Comparison of ENCODE assay signal across 8 cellular contexts in the genomic region with DNA sequence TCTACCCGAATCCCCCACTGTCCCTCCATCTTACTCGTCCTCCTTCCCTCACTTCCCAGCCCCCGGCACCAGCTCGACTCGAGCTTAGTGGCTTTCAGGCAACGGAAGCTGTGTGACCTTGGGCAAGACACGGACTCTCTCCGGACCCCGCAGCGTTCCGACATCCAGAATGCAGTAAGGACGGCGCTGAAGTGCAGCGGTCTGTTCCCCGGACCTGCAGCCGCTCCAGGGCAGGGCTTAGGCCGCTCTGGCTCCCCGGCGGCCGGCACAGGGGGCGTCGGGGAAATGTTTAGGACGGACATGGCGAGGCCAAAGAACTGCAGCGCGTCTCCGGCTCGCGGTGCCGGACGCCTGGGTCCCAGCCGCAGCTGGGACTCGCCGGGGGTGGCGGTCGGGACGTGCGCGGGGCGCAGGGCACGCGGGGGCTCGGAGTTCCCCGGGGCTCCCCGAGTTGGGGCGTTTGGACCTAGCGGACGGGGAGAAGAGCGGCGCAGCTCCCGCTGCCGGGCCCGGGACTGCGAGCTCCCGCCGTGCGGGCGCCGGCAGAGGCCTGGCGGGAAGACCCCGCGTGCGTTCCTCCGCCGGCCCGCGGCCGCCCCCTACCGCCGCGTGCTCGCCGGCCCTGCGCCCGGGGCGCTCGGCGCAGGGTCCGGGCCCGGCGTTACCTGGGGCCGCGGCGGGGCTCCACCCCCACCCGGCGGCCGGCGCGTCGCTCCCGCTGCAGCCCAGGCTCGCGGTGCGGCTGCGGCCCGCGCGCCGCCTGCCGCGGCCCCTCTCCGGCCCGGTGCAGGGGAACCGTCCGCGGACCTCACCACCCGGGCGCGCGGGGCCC. TPM values are rescaled to one million over a fixed set of nuclear protein-coding genes. Genes with fewer than 3 reads are reported as not detected.
DNase-seq lines count a peak whose midpoint lies in the region; ATAC-seq and TF ChIP-seq lines count a peak whose summit lies in the region.

No MANE protein-coding gene starts in this region.

- H3K27ac ChIP-seq in Peyer's patch (peak overlapping the region; percentile 91 to 97 (median 94)), lung (ENCODE audit: low read depth in 1 of 2, low read length in 1 of 2) (peak overlapping the region; percentile 77 to 82), upper lobe of right lung (peak overlapping the region; percentile 77)

- TF ChIP-seq POLR2A in Peyer's patch (IDR thresholded peaks at IDR 0.05): no peak

- in situ Hi-C loops in GM13976 (cut with MboI; ENCODE audit: low sequenced_read_pairs, unreplicated experiment): no loop called here

- DNase-seq in AG20443 (ENCODE audit: low spot score): peak; percentile 45
- peak; percentile 74 for DNase-seq in GM13976 (ENCODE audit: low spot score)
- DNase-seq in Peyer's patch: no peak
- DNase-seq in choroid plexus epithelial cell (ENCODE audit: low read depth): no peak
- no peak for DNase-seq in lung (ENCODE audit: low spot score)
- DNase-seq in upper lobe of right lung: no peak
- DNase-seq in NCI-H345 treated with DMSO at 0.1 percent for 48 hours (lab: John Stamatoyannopoulos, UW; ENCODE audit: unreplicated experiment): no peak

- no peaks in the 10 kb centered on the region for H3K36me3 ChIP-seq in Peyer's patch
- H3K36me3 ChIP-seq in lung (ENCODE audit: control insufficient read depth in 2 of 2, insufficient read depth in 2 of 2, low read length in 2 of 2): no peaks in the 10 kb centered on the region
- H3K36me3 ChIP-seq in upper lobe of right lung: no peaks in the 10 kb centered on the region

- ATAC-seq in HG02885 (IDR thresholded peaks at IDR 0.05; ENCODE audit: poor library complexity, unreplicated experiment) (peak; percentile 64), lung (ENCODE audit: insufficient read depth, low FRiP score) (no peak), upper lobe of right lung (peak; percentile 65)

- peak overlapping the region; percentile 73 to 86 (median 76) for H3K4me3 ChIP-seq in Peyer's patch
- peak overlapping the region; percentile 65 for H3K4me3 ChIP-seq in choroid plexus epithelial cell (ENCODE audit: low read depth, low read length)
- peak overlapping the region; percentile 70 for H3K4me3 ChIP-seq in lung
- H3K4me3 ChIP-seq in upper lobe of right lung: peak overlapping the region; percentile 61

- no peaks in the 10 kb centered on the region for H3K9me3 ChIP-seq in Peyer's patch
- H3K9me3 ChIP-seq in lung (ENCODE audit: control insufficient read depth in 2 of 2, insufficient read depth in 1 of 2, low read length in 1 of 2): no peaks in the 10 kb centered on the region
- no peaks in the 10 kb centered on the region for H3K9me3 ChIP-seq in upper lobe of right lung

- WGBS in lung, 2 donors: 0 to 2% methylated on average over 52 to 110 of the region's 110 CpGs

- H3K4me1 ChIP-seq in Peyer's patch: peaks cover 0 to 30% (median 16%) of the 10 kb centered on the region in 4 donors
- peaks cover 0 to 13% of the 10 kb centered on the region in 2 donors for H3K4me1 ChIP-seq in lung (ENCODE audit: control insufficient read depth in 2 of 2, insufficient read depth in 2 of 2, low read length in 2 of 2)
- peaks cover 20% of the 10 kb centered on the region for H3K4me1 ChIP-seq in upper lobe of right lung

- intact Hi-C loops in upper lobe of right lung (cut with DNase I): no loop called here

- TF ChIP-seq CTCF in GM13976 (IDR thresholded peaks at IDR 0.05; ENCODE audit: borderline replicate concordance, control extremely low read depth, extremely low read depth, insufficient read depth, missing control alignments) (peak; percentile 65), Peyer's patch (IDR thresholded peaks at IDR 0.05) (peak in 2 of 6 experiments; percentile 33 to 47), choroid plexus epithelial cell (conservative IDR thresholded peaks at IDR 0.05; ENCODE audit: low read depth, low read length) (no peak), lung (IDR thresholded peaks at IDR 0.05; ENCODE audit: control extremely low read depth, extremely low read depth) (no peak), upper lobe of right lung (IDR thresholded peaks at IDR 0.05) (no peak)

- H3K27me3 ChIP-seq in Peyer's patch (no peaks in the 10 kb centered on the region), lung (ENCODE audit: control insufficient read depth, insufficient read depth) (no peaks in the 10 kb centered on the region), upper lobe of right lung (no peaks in the 10 kb centered on the region)

RNA-seq across cellular contexts. Expression of a gene that starts 5.6 kb away (rescaled TPM):
- total RNA-seq in Peyer's patch (100 to 1,000 TPM in 1 of 4 donors, 10 to 100 TPM in 3; 46.4 to 114 (median 65.3) TPM), lung (10 to 100 TPM; 23.4 to 40.5 TPM), upper lobe of right lung (48.0 TPM)
- polyA plus RNA-seq in lung: 10 to 100 TPM; 15.3 to 27.7 TPM

RNA-seq across cellular contexts. Expression of a gene that starts 6.3 kb away (rescaled TPM):
- total RNA-seq in Peyer's patch (100 to 1,000 TPM in 3 of 4 donors, 10 to 100 TPM in 1; 39.6 to 823 (median 613) TPM), lung (1 to 10 TPM in 1 of 2 donors, under 1 TPM in 1; 0.74 to 1.5 TPM), upper lobe of right lung (0.35 TPM)
- under 1 TPM; 0.02 to 0.10 TPM for polyA plus RNA-seq in lung

Comparison
In these comparisons a context has a peak if more than half of its experiments do, and no peak if none do; other contexts are left out.
1. DNase-seq: peak in AG20443 (single experiment) and GM13976 (single experiment); none in Peyer's patch (0 of 3), choroid plexus epithelial cell (single experiment), lung (single experiment), upper lobe of right lung (single experiment) and NCI-H345 treated with DMSO at 0.1 percent for 48 hours (single experiment).
2. RNA of a gene that starts 6.3 kb away (total RNA-seq): 39.6 to 823 TPM in Peyer's patch; 0.74 to 1.5 TPM in lung and 0.35 TPM in upper lobe of right lung (single experiment); every median in the first group is over 10 times any median in the second.
3. Peak in every context shown above with its lines, with median percentiles within 50 percentile points of each other: H3K27ac ChIP-seq and H3K4me3 ChIP-seq.